9 cellular contexts compared by ENCODE assay signal in genomic region chr19:18284710-18285430, GRCh38. TPM values are rescaled to one million over a fixed set of nuclear protein-coding genes. Genes with fewer than 3 reads are reported as not detected.
DNase-seq lines count a peak whose midpoint lies in the region; ATAC-seq and TF ChIP-seq lines count a peak whose summit lies in the region.
"Had no signal": no experiment of that assay in that cellular context is flagged by ENCODE, and none has a peak within 500 bp of the region (broad histone marks: within the 10 kb centered on the region; RNA-seq: fewer than 3 reads in every experiment).

No MANE protein-coding gene starts in this region.

- peak overlapping the region; percentile 22 to 73 (median 48) for H3K4me2 ChIP-seq in BLaER1 treated with 17β-estradiol and CSF1 and Interleukin-3, amounts not matched to agents 10 nM and 100 nM

- H3K9ac ChIP-seq in BLaER1 treated with 17β-estradiol and CSF1 and Interleukin-3, amounts not matched to agents 10 nM and 100 nM, result peak overlapping the region in 10 of 11 experiments; percentile 11 to 58 (median 46); a peak in 17 of 22 replicates
- peak overlapping the region; percentile 57 to 72 for H3K9ac ChIP-seq in duodenal mucosa (ENCODE audit: low read depth in 1 of 2, low read length in 2 of 2)

- H3K4me1 ChIP-seq in BLaER1 treated with 17β-estradiol and CSF1 and Interleukin-3, amounts not matched to agents 10 nM and 100 nM, result peaks cover 44 to 75% (median 59%) of the 10 kb centered on the region in 10 experiments
- peaks cover 4 to 32% (median 8%) of the 10 kb centered on the region in 4 donors for H3K4me1 ChIP-seq in Peyer's patch
- H3K4me1 ChIP-seq in duodenal mucosa (ENCODE audit: control insufficient read depth in 1 of 2, insufficient read depth in 2 of 2, low read length in 2 of 2), result peaks cover 20 to 27% of the 10 kb centered on the region in 2 donors
- peaks cover 0 to 30% (median 20%) of the 10 kb centered on the region in 4 donors for H3K4me1 ChIP-seq in sigmoid colon

- H3K4me3 ChIP-seq in BLaER1 treated with 17β-estradiol and CSF1 and Interleukin-3, amounts not matched to agents 10 nM and 100 nM, result no peak overlapping the region
- H3K4me3 ChIP-seq in Peyer's patch, result no peak overlapping the region
- no peak overlapping the region for H3K4me3 ChIP-seq in duodenal mucosa (ENCODE audit: low read depth in 1 of 2, low read length in 2 of 2)
- no peak overlapping the region for H3K4me3 ChIP-seq in sigmoid colon

- no peak for TF ChIP-seq CTCF in Peyer's patch (IDR thresholded peaks at IDR 0.05)
- TF ChIP-seq CTCF in sigmoid colon (IDR thresholded peaks at IDR 0.05), result no peak

- DNase-seq in Peyer's patch, result peak in 1 of 3 donors; percentile 66
- DNase-seq in sigmoid colon, result no peak
- no peak for DNase-seq in iPS-NIHi7 (ENCODE audit: extremely low spot score)
- DNase-seq in NK-92 treated with Interleukin-12 subunit alpha and Interleukin-12 subunit beta, amount 100 ng/mL, for 24 hours (lab: John Stamatoyannopoulos, UW), result no peak
- no peak for DNase-seq in SKM-1 treated with dmso at 0.1 percent for 144 hours (lab: John Stamatoyannopoulos, UW; ENCODE audit: unreplicated experiment)
- DNase-seq: activated gamma-delta T cell treated with Interleukin-2 at 50 U/mL for 16 hours had no signal

- TF ChIP-seq POLR2A in Peyer's patch (IDR thresholded peaks at IDR 0.05) (peak in 1 of 2 donors; percentile 23), sigmoid colon (IDR thresholded peaks at IDR 0.05) (no peak)

- peak overlapping the region; percentile 2 to 57 (median 43); a peak in 16 of 22 replicates for H3K27ac ChIP-seq in BLaER1 treated with 17β-estradiol and CSF1 and Interleukin-3, amounts not matched to agents 10 nM and 100 nM
- H3K27ac ChIP-seq in Peyer's patch, result peak overlapping the region; percentile 63 to 92 (median 74)
- peak overlapping the region; percentile 83 for H3K27ac ChIP-seq in duodenal mucosa (ENCODE audit: low read depth, low read length)
- H3K27ac ChIP-seq in sigmoid colon, result peak overlapping the region; percentile 12 to 99 (median 24)

- ATAC-seq in HG02885 (IDR thresholded peaks at IDR 0.05; ENCODE audit: poor library complexity, unreplicated experiment), result no peak

- H4K20me1 ChIP-seq in BLaER1 treated with 17β-estradiol and CSF1 and Interleukin-3, amounts not matched to agents 10 nM and 100 nM, result peaks cover 10 to 15% (median 14%) of the 10 kb centered on the region in 11 experiments; a peak in 19 of 22 replicates

- no peaks in the 10 kb centered on the region for H3K36me3 ChIP-seq in BLaER1 treated with 17β-estradiol and CSF1 and Interleukin-3, amounts not matched to agents 10 nM and 100 nM
- H3K36me3 ChIP-seq in Peyer's patch (peaks cover 0 to 7% (median 0%) of the 10 kb centered on the region in 3 donors), duodenal mucosa (ENCODE audit: control insufficient read depth in 1 of 2, insufficient read depth in 2 of 2, low read length in 2 of 2) (no peaks in the 10 kb centered on the region), sigmoid colon (no peaks in the 10 kb centered on the region)

- WGBS in sigmoid colon, 2 donors, result 57 to 65% methylated on average over 13 of the region's 13 CpGs

- H3K9me3 ChIP-seq in BLaER1 treated with 17β-estradiol and CSF1 and Interleukin-3, amounts not matched to agents 10 nM and 100 nM (replicated peaks in 1 of 11), result no peaks in the 10 kb centered on the region
- H3K9me3 ChIP-seq in Peyer's patch (no peaks in the 10 kb centered on the region), duodenal mucosa (ENCODE audit: control insufficient read depth in 1 of 2, low read length in 2 of 2) (no peaks in the 10 kb centered on the region), sigmoid colon (no peaks in the 10 kb centered on the region)

- no peak for TF ChIP-seq EP300 in sigmoid colon (IDR thresholded peaks at IDR 0.05)

- no peaks in the 10 kb centered on the region for H3K27me3 ChIP-seq in BLaER1 treated with 17β-estradiol and CSF1 and Interleukin-3, amounts not matched to agents 10 nM and 100 nM
- H3K27me3 ChIP-seq in Peyer's patch (no peaks in the 10 kb centered on the region), duodenal mucosa (ENCODE audit: control insufficient read depth in 1 of 2, insufficient read depth in 2 of 2, low read length in 2 of 2) (no peaks in the 10 kb centered on the region), sigmoid colon (no peaks in the 10 kb centered on the region)

- intact Hi-C loops in sigmoid colon (cut with DNase I), result loop anchor here (5.0 kb wide), 1 partner anchor 132 kb away; the partner anchor contains the start of gene SSBP4

RNA-seq across cellular contexts. Expression of gene JUND, which starts 3.4 kb away (rescaled TPM):
- total RNA-seq in Peyer's patch (100 to 1,000 TPM; 629 to 753 (median 680) TPM), sigmoid colon (100 to 1,000 TPM; 163 to 369 (median 230) TPM)
- polyA plus RNA-seq in sigmoid colon, result 100 to 1,000 TPM; 179 to 221 (median 180) TPM

RNA-seq across cellular contexts. Expression of gene IQCN, which starts 10.6 kb away (rescaled TPM):
- total RNA-seq in Peyer's patch (10 to 100 TPM in 2 of 4 donors, 1 to 10 TPM in 2; 7.4 to 40.2 (median 17.0) TPM), sigmoid colon (1 to 10 TPM; 1.4 to 5.8 (median 2.9) TPM)
- 1 to 10 TPM; 1.2 to 4.4 (median 3.4) TPM for polyA plus RNA-seq in sigmoid colon

RNA-seq across cellular contexts. Expression of gene LSM4, which starts 38.0 kb away (rescaled TPM):
- total RNA-seq in Peyer's patch (100 to 1,000 TPM; 102 to 193 (median 178) TPM), sigmoid colon (100 to 1,000 TPM in 3 of 4 donors, 10 to 100 TPM in 1; 89.1 to 144 (median 119) TPM)
- polyA plus RNA-seq in sigmoid colon, result 100 to 1,000 TPM; 214 to 285 (median 256) TPM

RNA-seq across cellular contexts. Expression of gene PGPEP1, which starts 55.5 kb away (rescaled TPM):
- total RNA-seq in Peyer's patch, result 100 to 1,000 TPM in 1 of 4 donors, 10 to 100 TPM in 3; 45.4 to 138 (median 89.2) TPM
- 10 to 100 TPM; 15.0 to 26.0 (median 16.6) TPM for total RNA-seq in sigmoid colon
- polyA plus RNA-seq in sigmoid colon, result 10 to 100 TPM; 14.4 to 36.9 (median 31.7) TPM

RNA-seq across cellular contexts. Expression of gene PDE4C, which starts 58.6 kb away (rescaled TPM):
- total RNA-seq in Peyer's patch (1 to 10 TPM in 3 of 4 donors, not detected in 1; 3.9 to 8.3 (median 8.3) TPM), sigmoid colon (1 to 10 TPM; 1.8 to 8.6 (median 4.5) TPM)
- polyA plus RNA-seq in sigmoid colon, result 1 to 10 TPM in 1 of 3 donors, not detected in 2; 4.0 TPM

Comparison
In these comparisons a context has a peak if more than half of its experiments do, and no peak if none do; other contexts are left out.
1. H3K27ac ChIP-seq: peak in every context shown above with its lines; median percentile 83 in duodenal mucosa; 74 in Peyer's patch; 43 in BLaER1 treated with 17β-estradiol and CSF1 and Interleukin-3, amounts not matched to agents 10 nM and 100 nM; 24 in sigmoid colon.